Comparison of ENCODE assay signal across 30 cellular contexts in genomic region chr10:118956253-118957140, GRCh38.
DNase-seq lines count a peak whose midpoint lies in the region; TF ChIP-seq lines count a peak whose summit lies in the region.
"Had no signal": no experiment of that assay in that cellular context is flagged by ENCODE, and none has a peak within 500 bp of the region (broad histone marks: within the 10 kb centered on the region; RNA-seq: fewer than 3 reads in every experiment).

No MANE protein-coding gene starts in this region.

- intact Hi-C loops in left ventricle myocardium inferior (cut with micrococcal nuclease) (no loop called here), thyroid gland (cut with DNase I) (no loop called here)

- H3K4me3 Mint-ChIP-seq in type B pancreatic cell = no peak overlapping the region
- H3K4me3 Mint-ChIP-seq: activated naive CD8-positive, alpha-beta T cell; CD8-positive, alpha-beta memory T cell; effector memory CD8-positive, alpha-beta T cell; stimulated activated naive CD8-positive, alpha-beta T cell treated with anti-CD3 and anti-CD28 coated beads, Interleukin-15, Interleukin-2, amounts not matched to agents 100 ng/mL and 50 ng/mL, for 24 hours; T-cell had no signal

- H3K9me3 ChIP-seq in left ventricle myocardium inferior (replicated peaks) = no peaks in the 10 kb centered on the region
- no peaks in the 10 kb centered on the region for H3K9me3 ChIP-seq in thyroid gland
- H3K9me3 ChIP-seq: BE2C, neutrophil, SJSA1, tibial nerve had no signal

- peaks cover 22% of the 10 kb centered on the region for H3K4me1 Mint-ChIP-seq in type B pancreatic cell (ENCODE audit: unreplicated experiment)
- H3K4me1 Mint-ChIP-seq: CD8-positive, alpha-beta memory T cell had no signal

- no peaks in the 10 kb centered on the region for H3K9me3 Mint-ChIP-seq in type B pancreatic cell
- H3K9me3 Mint-ChIP-seq: CD8-positive, alpha-beta memory T cell; effector memory CD8-positive, alpha-beta T cell; stimulated activated naive CD8-positive, alpha-beta T cell treated with anti-CD3 and anti-CD28 coated beads, Interleukin-15, Interleukin-2, amounts not matched to agents 100 ng/mL and 50 ng/mL, for 24 hours; T-cell had no signal

- no peak for TF ChIP-seq POLR2A in thyroid gland (IDR thresholded peaks at IDR 0.05)

- 92 to 94% methylated on average over 5 of the region's 5 CpGs for WGBS in thyroid gland, 2 donors

- peak overlapping the region; percentile 35 for H3K27ac ChIP-seq in left ventricle myocardium inferior (replicated peaks)
- no peak overlapping the region for H3K27ac ChIP-seq in thyroid gland
- H3K27ac ChIP-seq: coronary artery, neutrophil, SJSA1, tibial nerve had no signal

- DNase-seq in activated CD8-positive, alpha-beta memory T cell treated with anti-CD3 and anti-CD28 coated beads for 24 hours = peak; percentile 47
- DNase-seq in activated CD8-positive, alpha-beta memory T cell treated with anti-CD3 and anti-CD28 coated beads, Interleukin-2, amount 50 U/mL, for 4 hours = no peak
- DNase-seq in NCI-H69 (lab: John Stamatoyannopoulos, UW) (peak; percentile 32), left ventricle myocardium inferior (peak; percentile 64), type B pancreatic cell (ENCODE audit: extremely low spot score, unreplicated experiment) (peak; percentile 39), thyroid gland (no peak), LoVo (ENCODE audit: low spot score) (no peak)
- no peak for DNase-seq in activated CD4-positive, alpha-beta T cell treated with anti-CD3 and anti-CD28 coated beads for 4 hours
- DNase-seq: activated CD4-positive, alpha-beta T cell treated with anti-CD3 and anti-CD28 coated beads, Interleukin-2, amount 50 U/mL, for 48 hours; activated effector memory CD4-positive, alpha-beta T cell treated with Interleukin-2 at 50 U/mL for 16 hours; activated T-cell treated with anti-CD3 and anti-CD28 coated beads for 4 hours; anterior cingulate cortex; BE2C; CD8-positive, alpha-beta memory T cell; DMS153; effector memory CD8-positive, alpha-beta T cell; foreskin fibroblast; HCEC 1CT; left colon; mesendoderm; NCI-H1694; NCI-H2171; NCI-H526 had no signal

- H3K27me3 ChIP-seq in left ventricle myocardium inferior (ENCODE audit: low read depth) (no peaks in the 10 kb centered on the region), thyroid gland (no peaks in the 10 kb centered on the region)
- H3K27me3 ChIP-seq: BE2C, neutrophil, SJSA1, tibial nerve had no signal

- no peaks in the 10 kb centered on the region for H3K36me3 ChIP-seq in left ventricle myocardium inferior
- no peaks in the 10 kb centered on the region for H3K36me3 ChIP-seq in thyroid gland
- H3K36me3 ChIP-seq: BE2C, neutrophil, SJSA1, tibial nerve had no signal

- H3K4me3 ChIP-seq in left ventricle myocardium inferior (no peak overlapping the region), thyroid gland (replicated peaks in 1 of 3) (no peak overlapping the region)
- H3K4me3 ChIP-seq: coronary artery, SJSA1, tibial nerve had no signal

- H3K36me3 Mint-ChIP-seq in type B pancreatic cell = no peaks in the 10 kb centered on the region
- H3K36me3 Mint-ChIP-seq: activated naive CD8-positive, alpha-beta T cell; CD8-positive, alpha-beta memory T cell; T-cell had no signal

- H3K27me3 Mint-ChIP-seq in type B pancreatic cell = no peaks in the 10 kb centered on the region
- H3K27me3 Mint-ChIP-seq: stimulated activated naive CD8-positive, alpha-beta T cell treated with anti-CD3 and anti-CD28 coated beads, Interleukin-15, Interleukin-2, amounts not matched to agents 100 ng/mL and 50 ng/mL, for 24 hours had no signal

- TF ChIP-seq CTCF in left ventricle myocardium inferior (IDR thresholded peaks at IDR 0.05; ENCODE audit: borderline replicate concordance) (no peak), type B pancreatic cell (conservative IDR thresholded peaks at IDR 0.05) (no peak), thyroid gland (IDR thresholded peaks at IDR 0.05) (no peak)

- H3K27ac Mint-ChIP-seq in type B pancreatic cell = no peak overlapping the region
- H3K27ac Mint-ChIP-seq: activated naive CD8-positive, alpha-beta T cell; CD8-positive, alpha-beta memory T cell; effector memory CD8-positive, alpha-beta T cell; stimulated activated naive CD8-positive, alpha-beta T cell treated with anti-CD3 and anti-CD28 coated beads, Interleukin-15, Interleukin-2, amounts not matched to agents 100 ng/mL and 50 ng/mL, for 24 hours; T-cell had no signal

- H3K4me1 ChIP-seq in left ventricle myocardium inferior (peaks cover 63% of the 10 kb centered on the region), thyroid gland (peaks cover 15 to 30% of the 10 kb centered on the region in 2 donors)
- H3K4me1 ChIP-seq: BE2C, SJSA1 had no signal

Comparison
In these comparisons a context has a peak if more than half of its experiments do, and no peak if none do; other contexts are left out.
1. DNase-seq: peak in activated CD8-positive, alpha-beta memory T cell treated with anti-CD3 and anti-CD28 coated beads for 24 hours (single experiment), NCI-H69 (single experiment), left ventricle myocardium inferior (single experiment) and type B pancreatic cell (single experiment); none in activated CD8-positive, alpha-beta memory T cell treated with anti-CD3 and anti-CD28 coated beads, Interleukin-2, amount 50 U/mL, for 4 hours (single experiment), thyroid gland (0 of 2), LoVo (single experiment) and activated CD4-positive, alpha-beta T cell treated with anti-CD3 and anti-CD28 coated beads for 4 hours (0 of 2).